Comparison of ENCODE assay signal across 21 cellular contexts in the genomic region with DNA sequence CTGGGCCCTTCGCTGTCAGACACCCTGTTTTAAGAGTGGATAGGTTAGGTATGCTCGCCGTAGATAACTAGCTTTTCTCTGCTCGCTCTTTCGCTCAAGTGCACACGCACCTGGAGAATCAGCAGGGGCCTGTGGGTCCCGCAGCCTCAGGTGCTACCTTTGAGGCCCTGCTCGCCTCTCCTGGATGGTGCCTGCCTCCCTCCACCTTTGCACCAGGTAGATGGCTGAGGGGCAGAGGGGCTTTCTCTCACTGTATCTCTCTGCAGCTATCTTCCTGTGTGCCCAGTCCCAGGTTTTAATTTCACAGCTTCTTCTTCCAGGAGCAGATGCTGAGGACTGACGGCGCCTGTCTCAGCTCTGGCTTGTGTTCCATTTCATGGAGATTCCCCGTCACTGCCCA.
DNase-seq lines count a peak whose midpoint lies in the region; ATAC-seq and TF ChIP-seq lines count a peak whose summit lies in the region.
"Had no signal": no experiment of that assay in that cellular context is flagged by ENCODE, and none has a peak within 500 bp of the region (broad histone marks: within the 10 kb centered on the region; RNA-seq: fewer than 3 reads in every experiment).

No MANE protein-coding gene starts in this region.

- H4K20me1 ChIP-seq in GM23338 (replicated peaks; ENCODE audit: insufficient read depth): no peaks in the 10 kb centered on the region

- no peaks in the 10 kb centered on the region for H3K36me3 Mint-ChIP-seq in GM23338 (ENCODE audit: low read depth)
- no peaks in the 10 kb centered on the region for H3K36me3 Mint-ChIP-seq in nephron progenitor cell (ENCODE audit: low read depth)
- H3K36me3 Mint-ChIP-seq: CD4-positive, CD25-positive, alpha-beta regulatory T cell had no signal

- no peak overlapping the region for H3K27ac Mint-ChIP-seq in GM23338
- H3K27ac Mint-ChIP-seq in nephron progenitor cell: peak overlapping the region; percentile 22

- no peaks in the 10 kb centered on the region for H3K79me2 ChIP-seq in GM23338 (replicated peaks; ENCODE audit: insufficient read depth)

- 0 out of 2 replicates have a peak, but pooled peaks cover 4% of the 10 kb centered on the region for H3K9me2 ChIP-seq in GM23338 (ENCODE audit: insufficient read depth)
- H3K9me2 ChIP-seq: SK-N-SH had no signal

- ATAC-seq in GM23338 (peak; percentile 53), HG03521 (IDR thresholded peaks at IDR 0.05; ENCODE audit: unreplicated experiment) (no peak)
- ATAC-seq: K562 had no signal

- peaks cover 41% of the 10 kb centered on the region for H3K4me1 Mint-ChIP-seq in GM23338
- H3K4me1 Mint-ChIP-seq in nephron progenitor cell: peaks cover 15% of the 10 kb centered on the region
- H3K4me1 Mint-ChIP-seq: CD4-positive, CD25-positive, alpha-beta regulatory T cell had no signal

- no peaks in the 10 kb centered on the region for H3K9me3 Mint-ChIP-seq in GM23338
- no peaks in the 10 kb centered on the region for H3K9me3 Mint-ChIP-seq in nephron progenitor cell
- H3K9me3 Mint-ChIP-seq: CD4-positive, CD25-positive, alpha-beta regulatory T cell had no signal

- H3K27me3 ChIP-seq in BE2C: no peaks in the 10 kb centered on the region
- no peaks in the 10 kb centered on the region for H3K27me3 ChIP-seq in GM23338 (ENCODE audit: insufficient read depth)
- peaks cover 0 to 2% (median 0%) of the 10 kb centered on the region in 45 donors for H3K27me3 ChIP-seq in dorsolateral prefrontal cortex
- H3K27me3 ChIP-seq: Peyer's patch had no signal

- H3K27ac ChIP-seq in GM23338 (ENCODE audit: low read depth) (no peak overlapping the region), dorsolateral prefrontal cortex (peak overlapping the region in 57 of 59 donors; percentile 46 to 92 (median 82))
- H3K27ac ChIP-seq: Peyer's patch had no signal

- no peaks in the 10 kb centered on the region for H3K36me3 ChIP-seq in BE2C
- no peaks in the 10 kb centered on the region for H3K36me3 ChIP-seq in GM23338 (ENCODE audit: insufficient read depth)
- H3K36me3 ChIP-seq: Peyer's patch had no signal

- H3K4me3 ChIP-seq in BE2C (ENCODE audit: low read depth, low read length) (peak overlapping the region; percentile 2; the same call in 1 of the 2 replicates), GM23338 (no peak overlapping the region), dorsolateral prefrontal cortex (peak overlapping the region in 3 of 59 donors; percentile 5 to 11 (median 5))
- H3K4me3 ChIP-seq: K562, Peyer's patch had no signal

- H3K4me2 ChIP-seq in GM23338: 0 out of 2 replicates have a peak overlapping the region, but pooled peaks have one; percentile 15
- H3K4me2 ChIP-seq: SK-N-SH had no signal

- no peaks in the 10 kb centered on the region for H3F3A ChIP-seq in GM23338 (replicated peaks; ENCODE audit: low read depth)

- no peaks in the 10 kb centered on the region for H3K9me3 ChIP-seq in BE2C
- H3K9me3 ChIP-seq: Peyer's patch, SK-N-SH had no signal

- H3K27me3 Mint-ChIP-seq in GM23338 (ENCODE audit: insufficient read depth, low read depth, poor library complexity) (peaks cover 5% of the 10 kb centered on the region), nephron progenitor cell (ENCODE audit: low read depth, poor library complexity) (peaks cover 3% of the 10 kb centered on the region)

- DNase-seq in BE2C: no peak
- DNase-seq in GM23338 (ENCODE audit: low spot score): no peak
- no peak for DNase-seq in dorsolateral prefrontal cortex
- DNase-seq in nephron progenitor cell: no peak
- no peak for DNase-seq in T-helper 9 cell
- DNase-seq in NCI-H2227 treated with DMSO at 0.1 percent for 48 hours (lab: John Stamatoyannopoulos, UW): no peak
- no peak for DNase-seq in GM19238 (ENCODE audit: insufficient read length, low spot score)
- DNase-seq: ACHN; AML-193; Calu3; CD4-positive, CD25-positive, alpha-beta regulatory T cell; DMS53; MV-4-11; NCI-H1436; NCI-H2029 treated with DMSO at 0.1 percent for 48 hours; NCI-H524 treated with DMSO at 0.1 percent for 48 hours; Peyer's patch; SHP77; SK-N-SH had no signal

- peaks cover 42% of the 10 kb centered on the region for H3K4me1 ChIP-seq in BE2C
- H3K4me1 ChIP-seq in GM23338 (ENCODE audit: insufficient read depth): peaks cover 27% of the 10 kb centered on the region

- H3K4me3 Mint-ChIP-seq in GM23338 (no peak overlapping the region), nephron progenitor cell (no peak overlapping the region)
- H3K4me3 Mint-ChIP-seq: CD4-positive, CD25-positive, alpha-beta regulatory T cell had no signal

- TF ChIP-seq CTCF in BE2C (IDR thresholded peaks at IDR 0.05; ENCODE audit: low read depth, low read length): no peak
- TF ChIP-seq CTCF in GM23338 (conservative IDR thresholded peaks at IDR 0.05; ENCODE audit: low read depth in 2 of 2): no peak
- TF ChIP-seq CTCF in dorsolateral prefrontal cortex (IDR thresholded peaks at IDR 0.05 in 54 of 56, conservative IDR thresholded peaks at IDR 0.05 in 2 of 56; ENCODE audit: low read depth in 1 of 56, partially characterized antibody in 56 of 56): no peak
- no peak for TF ChIP-seq CTCF in nephron progenitor cell (IDR thresholded peaks at IDR 0.05)

- H2AFZ ChIP-seq in GM23338: no peak overlapping the region

- intact Hi-C loops in dorsolateral prefrontal cortex (cut with DNase I): loop anchor here in 1 of 2 donors (2.0 to 5.0 kb wide), 2 partner anchors 29 to 696 kb away; no protein-coding TSS in a partner anchor

TF ChIP-seq in GM23338, 12 proteins besides CTCF, POLR2A, EP300 and RAD21:
- TF ChIP-seq ZNF331 (CRISPR knock-in tag; IDR thresholded peaks at IDR 0.05; ENCODE audit: low read depth) (no peak), STAT1 (IDR thresholded peaks at IDR 0.05; ENCODE audit: unreplicated experiment) (no peak), NANOG (IDR thresholded peaks at IDR 0.05; ENCODE audit: borderline replicate concordance) (no peak), EZH2 (IDR thresholded peaks at IDR 0.05; ENCODE audit: low read depth, unreplicated experiment) (no peak), EZH2phosphoT487 (IDR thresholded peaks at IDR 0.05; ENCODE audit: unreplicated experiment) (no peak)
- TF ChIP-seq, protein P1, sequence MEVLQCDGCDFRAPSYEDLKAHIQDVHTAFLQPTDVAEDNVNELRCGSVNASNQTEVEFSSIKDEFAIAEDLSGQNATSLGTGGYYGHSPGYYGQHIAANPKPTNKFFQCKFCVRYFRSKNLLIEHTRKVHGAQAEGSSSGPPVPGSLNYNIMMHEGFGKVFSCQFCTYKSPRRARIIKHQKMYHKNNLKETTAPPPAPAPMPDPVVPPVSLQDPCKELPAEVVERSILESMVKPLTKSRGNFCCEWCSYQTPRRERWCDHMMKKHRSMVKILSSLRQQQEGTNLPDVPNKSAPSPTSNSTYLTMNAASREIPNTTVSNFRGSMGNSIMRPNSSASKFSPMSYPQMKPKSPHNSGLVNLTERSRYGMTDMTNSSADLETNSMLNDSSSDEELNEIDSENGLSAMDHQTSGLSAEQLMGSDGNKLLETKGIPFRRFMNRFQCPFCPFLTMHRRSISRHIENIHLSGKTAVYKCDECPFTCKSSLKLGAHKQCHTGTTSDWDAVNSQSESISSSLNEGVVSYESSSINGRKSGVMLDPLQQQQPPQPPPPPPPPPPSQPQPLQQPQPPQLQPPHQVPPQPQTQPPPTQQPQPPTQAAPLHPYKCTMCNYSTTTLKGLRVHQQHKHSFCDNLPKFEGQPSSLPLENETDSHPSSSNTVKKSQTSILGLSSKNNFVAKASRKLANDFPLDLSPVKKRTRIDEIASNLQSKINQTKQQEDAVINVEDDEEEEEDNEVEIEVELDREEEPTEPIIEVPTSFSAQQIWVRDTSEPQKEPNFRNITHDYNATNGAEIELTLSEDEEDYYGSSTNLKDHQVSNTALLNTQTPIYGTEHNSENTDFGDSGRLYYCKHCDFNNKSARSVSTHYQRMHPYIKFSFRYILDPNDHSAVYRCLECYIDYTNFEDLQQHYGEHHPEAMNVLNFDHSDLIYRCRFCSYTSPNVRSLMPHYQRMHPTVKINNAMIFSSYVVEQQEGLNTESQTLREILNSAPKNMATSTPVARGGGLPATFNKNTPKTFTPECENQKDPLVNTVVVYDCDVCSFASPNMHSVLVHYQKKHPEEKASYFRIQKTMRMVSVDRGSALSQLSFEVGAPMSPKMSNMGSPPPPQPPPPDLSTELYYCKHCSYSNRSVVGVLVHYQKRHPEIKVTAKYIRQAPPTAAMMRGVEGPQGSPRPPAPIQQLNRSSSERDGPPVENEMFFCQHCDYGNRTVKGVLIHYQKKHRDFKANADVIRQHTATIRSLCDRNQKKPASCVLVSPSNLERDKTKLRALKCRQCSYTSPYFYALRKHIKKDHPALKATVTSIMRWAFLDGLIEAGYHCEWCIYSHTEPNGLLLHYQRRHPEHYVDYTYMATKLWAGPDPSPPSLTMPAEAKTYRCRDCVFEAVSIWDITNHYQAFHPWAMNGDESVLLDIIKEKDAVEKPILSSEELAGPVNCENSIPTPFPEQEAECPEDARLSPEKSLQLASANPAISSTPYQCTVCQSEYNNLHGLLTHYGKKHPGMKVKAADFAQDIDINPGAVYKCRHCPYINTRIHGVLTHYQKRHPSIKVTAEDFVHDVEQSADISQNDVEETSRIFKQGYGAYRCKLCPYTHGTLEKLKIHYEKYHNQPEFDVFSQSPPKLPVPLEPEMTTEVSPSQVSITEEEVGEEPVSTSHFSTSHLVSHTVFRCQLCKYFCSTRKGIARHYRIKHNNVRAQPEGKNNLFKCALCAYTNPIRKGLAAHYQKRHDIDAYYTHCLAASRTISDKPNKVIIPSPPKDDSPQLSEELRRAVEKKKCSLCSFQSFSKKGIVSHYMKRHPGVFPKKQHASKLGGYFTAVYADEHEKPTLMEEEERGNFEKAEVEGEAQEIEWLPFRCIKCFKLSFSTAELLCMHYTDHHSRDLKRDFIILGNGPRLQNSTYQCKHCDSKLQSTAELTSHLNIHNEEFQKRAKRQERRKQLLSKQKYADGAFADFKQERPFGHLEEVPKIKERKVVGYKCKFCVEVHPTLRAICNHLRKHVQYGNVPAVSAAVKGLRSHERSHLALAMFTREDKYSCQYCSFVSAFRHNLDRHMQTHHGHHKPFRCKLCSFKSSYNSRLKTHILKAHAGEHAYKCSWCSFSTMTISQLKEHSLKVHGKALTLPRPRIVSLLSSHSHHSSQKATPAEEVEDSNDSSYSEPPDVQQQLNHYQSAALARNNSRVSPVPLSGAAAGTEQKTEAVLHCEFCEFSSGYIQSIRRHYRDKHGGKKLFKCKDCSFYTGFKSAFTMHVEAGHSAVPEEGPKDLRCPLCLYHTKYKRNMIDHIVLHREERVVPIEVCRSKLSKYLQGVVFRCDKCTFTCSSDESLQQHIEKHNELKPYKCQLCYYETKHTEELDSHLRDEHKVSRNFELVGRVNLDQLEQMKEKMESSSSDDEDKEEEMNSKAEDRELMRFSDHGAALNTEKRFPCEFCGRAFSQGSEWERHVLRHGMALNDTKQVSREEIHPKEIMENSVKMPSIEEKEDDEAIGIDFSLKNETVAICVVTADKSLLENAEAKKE (CRISPR knock-in tag; IDR thresholded peaks at IDR 0.05): no peak
